In genomic region chr4:4837316-4837715, GRCh38 we compare ENCODE assay signal across 18 cellular contexts. TPM values are rescaled to one million over a fixed set of nuclear protein-coding genes. Genes with fewer than 3 reads are reported as not detected.
DNase-seq lines count a peak whose midpoint lies in the region; TF ChIP-seq lines count a peak whose summit lies in the region.
"Had no signal": no experiment of that assay in that cellular context is flagged by ENCODE, and none has a peak within 500 bp of the region (broad histone marks: within the 10 kb centered on the region; RNA-seq: fewer than 3 reads in every experiment).

No MANE protein-coding gene starts in this region.

- intact Hi-C loops in activated CD4-positive, alpha-beta memory T cell treated with anti-CD3 and anti-CD28 coated beads for 36 hours (cut with micrococcal nuclease), result no loop called here

- no peak overlapping the region for H3K4me3 ChIP-seq in GM23248
- H3K4me3 ChIP-seq: Peyer's patch, SK-N-MC had no signal

- no peaks in the 10 kb centered on the region for H4K20me1 ChIP-seq in GM23248 (ENCODE audit: insufficient read depth)

- H3K9me3 Mint-ChIP-seq in brain, result peaks cover 0 to 16% (median 2%) of the 10 kb centered on the region in 5 experiments
- peaks cover 15% of the 10 kb centered on the region for H3K9me3 Mint-ChIP-seq in activated CD4-positive, alpha-beta memory T cell treated with anti-CD3 and anti-CD28 coated beads for 36 hours
- peaks cover 15% of the 10 kb centered on the region for H3K9me3 Mint-ChIP-seq in activated naive CD8-positive, alpha-beta T cell treated with anti-CD3 and anti-CD28 coated beads for 36 hours

- no peak overlapping the region for H2AFZ ChIP-seq in GM23248

- no peaks in the 10 kb centered on the region for H3K36me3 ChIP-seq in GM23248 (ENCODE audit: low read depth)
- H3K36me3 ChIP-seq: Peyer's patch had no signal

- WGBS in GM23248 (ENCODE audit: low coverage in 1 of 2, low lambda C conversion rate in 2 of 2, missing lambda C conversion rate in 2 of 2), 2 experiments, result 47 to 50% methylated on average over 2 of the region's 2 CpGs

- H3K4me1 ChIP-seq in GM23248 (ENCODE audit: insufficient read depth), result peaks cover 9% of the 10 kb centered on the region; the same call in 1 of the 2 replicates
- H3K4me1 ChIP-seq: Peyer's patch had no signal

- no peaks in the 10 kb centered on the region for H3K79me2 ChIP-seq in GM23248 (ENCODE audit: insufficient read depth)

- no peaks in the 10 kb centered on the region for H3K36me3 Mint-ChIP-seq in brain
- no peaks in the 10 kb centered on the region for H3K36me3 Mint-ChIP-seq in activated CD4-positive, alpha-beta memory T cell treated with anti-CD3 and anti-CD28 coated beads for 36 hours
- no peaks in the 10 kb centered on the region for H3K36me3 Mint-ChIP-seq in activated naive CD8-positive, alpha-beta T cell treated with anti-CD3 and anti-CD28 coated beads for 36 hours

- CTCF ChIA-PET in activated CD4-positive, alpha-beta memory T cell treated with anti-CD3 and anti-CD28 coated beads for 36 hours (lab: Charles Lee), result no interaction called here

- DNase-seq in AG08396 (ENCODE audit: low spot score) (peak; percentile 46), GM23248 (peak; percentile 87), iPS-NIHi11 (ENCODE audit: low spot score) (peak; percentile 3), GDM1 (lab: John Stamatoyannopoulos, UW) (no peak)
- DNase-seq in activated CD4-positive, alpha-beta memory T cell treated with anti-CD3 and anti-CD28 coated beads for 36 hours, result no peak
- DNase-seq in activated naive CD8-positive, alpha-beta T cell treated with anti-CD3 and anti-CD28 coated beads for 36 hours, result no peak
- DNase-seq in activated CD4-positive, alpha-beta T cell treated with anti-CD3 and anti-CD28 coated beads, Interleukin-2, amount 50 U/mL, for 48 hours, result no peak
- DNase-seq: CD4-positive, alpha-beta T cell; KG1; NCI-H1092; NCI-H146; NCI-H2081 treated with DMSO at 0.1 percent for 48 hours; NCI-H2227 treated with DMSO at 0.1 percent for 48 hours; Peyer's patch; Right ventricle myocardium superior had no signal

- H3K27me3 Mint-ChIP-seq in brain, result peaks cover 17% of the 10 kb centered on the region
- peaks cover 9% of the 10 kb centered on the region for H3K27me3 Mint-ChIP-seq in activated CD4-positive, alpha-beta memory T cell treated with anti-CD3 and anti-CD28 coated beads for 36 hours
- H3K27me3 Mint-ChIP-seq in activated naive CD8-positive, alpha-beta T cell treated with anti-CD3 and anti-CD28 coated beads for 36 hours, result peaks cover 10% of the 10 kb centered on the region

- no peaks in the 10 kb centered on the region for H3K9me3 ChIP-seq in GM23248 (ENCODE audit: low read depth)
- H3K9me3 ChIP-seq: Peyer's patch had no signal

- in situ Hi-C loops in GM23248 (cut with MboI), result no loop called here

- peaks cover 34% of the 10 kb centered on the region for H3K4me1 Mint-ChIP-seq in brain
- H3K4me1 Mint-ChIP-seq in activated CD4-positive, alpha-beta memory T cell treated with anti-CD3 and anti-CD28 coated beads for 36 hours (ENCODE audit: low read depth), result no peaks in the 10 kb centered on the region
- no peaks in the 10 kb centered on the region for H3K4me1 Mint-ChIP-seq in activated naive CD8-positive, alpha-beta T cell treated with anti-CD3 and anti-CD28 coated beads for 36 hours
- H3K4me1 Mint-ChIP-seq: B cell had no signal

- no peak overlapping the region for H3K9ac ChIP-seq in GM23248

- H3K4me3 Mint-ChIP-seq in brain, result peak overlapping the region in 1 of 5 experiments; percentile 0
- no peak overlapping the region for H3K4me3 Mint-ChIP-seq in activated CD4-positive, alpha-beta memory T cell treated with anti-CD3 and anti-CD28 coated beads for 36 hours
- no peak overlapping the region for H3K4me3 Mint-ChIP-seq in activated naive CD8-positive, alpha-beta T cell treated with anti-CD3 and anti-CD28 coated beads for 36 hours
- H3K4me3 Mint-ChIP-seq: B cell; CD4-positive, alpha-beta T cell had no signal

- 0 out of 2 replicates have a peak, but pooled peaks cover 5% of the 10 kb centered on the region for H3F3A ChIP-seq in GM23248 (ENCODE audit: insufficient read depth)

- peak overlapping the region; percentile 2 to 96 (median 93) for H3K27ac Mint-ChIP-seq in brain
- no peak overlapping the region for H3K27ac Mint-ChIP-seq in activated CD4-positive, alpha-beta memory T cell treated with anti-CD3 and anti-CD28 coated beads for 36 hours
- H3K27ac Mint-ChIP-seq in activated naive CD8-positive, alpha-beta T cell treated with anti-CD3 and anti-CD28 coated beads for 36 hours, result no peak overlapping the region
- H3K27ac Mint-ChIP-seq: B cell; CD4-positive, alpha-beta T cell had no signal

- H3K27ac ChIP-seq in GM23248, result no peak overlapping the region
- H3K27ac ChIP-seq: Peyer's patch, SK-N-MC had no signal

- no peaks in the 10 kb centered on the region for H3K9me2 ChIP-seq in GM23248 (ENCODE audit: insufficient read depth)

- TF ChIP-seq CTCF in brain (conservative IDR thresholded peaks at IDR 0.05), result no peak

- no peak overlapping the region for H3K4me2 ChIP-seq in GM23248 (ENCODE audit: unreplicated experiment)

- H3K27me3 ChIP-seq in GM23248 (replicated peaks; ENCODE audit: insufficient read depth), result no peaks in the 10 kb centered on the region
- H3K27me3 ChIP-seq: Peyer's patch had no signal

- POLR2A ChIA-PET in activated CD4-positive, alpha-beta memory T cell treated with anti-CD3 and anti-CD28 coated beads for 36 hours (lab: Charles Lee), result no interaction called here

RNA-seq across cellular contexts. Expression of gene MSX1, which starts 22.1 kb away (rescaled TPM):
- total RNA-seq in GM23248 (2014; rRNA removed; shearing (Covaris generic)), result 26.1 and 32.1 TPM in 2 replicates
- polyA plus RNA-seq in GM23248 (2016; fragmentation: Nextera tagmentation; extraction: Ambion mirVana) (16.8 and 17.2 TPM in 2 replicates), brain (ENCODE audit: insufficient read depth, low read depth, low replicate concordance) (4.8 TPM)
- under 1 TPM in 1 of 2 experiments, not detected in 1; 0.12 TPM for total RNA-seq in activated CD4-positive, alpha-beta memory T cell treated with anti-CD3 and anti-CD28 coated beads for 36 hours
- total RNA-seq in activated naive CD8-positive, alpha-beta T cell treated with anti-CD3 and anti-CD28 coated beads for 36 hours, result under 1 TPM; 0.10 to 0.14 TPM
- total RNA-seq: B cell; CD4-positive, alpha-beta T cell; Peyer's patch had no signal

Comparison
In these comparisons a context has a peak if more than half of its experiments do, and no peak if none do; other contexts are left out.
1. DNase-seq: peak in AG08396 (single experiment), GM23248 (single experiment) and iPS-NIHi11 (single experiment); none in activated CD4-positive, alpha-beta memory T cell treated with anti-CD3 and anti-CD28 coated beads for 36 hours (single experiment), GDM1 (single experiment), activated naive CD8-positive, alpha-beta T cell treated with anti-CD3 and anti-CD28 coated beads for 36 hours (single experiment) and activated CD4-positive, alpha-beta T cell treated with anti-CD3 and anti-CD28 coated beads, Interleukin-2, amount 50 U/mL, for 48 hours (0 of 2).
2. H3K27ac Mint-ChIP-seq: peak in brain (5 of 5); none in activated CD4-positive, alpha-beta memory T cell treated with anti-CD3 and anti-CD28 coated beads for 36 hours (single experiment) and activated naive CD8-positive, alpha-beta T cell treated with anti-CD3 and anti-CD28 coated beads for 36 hours (single experiment).
3. RNA of gene MSX1, which starts 22.1 kb away (total RNA-seq): 26.1 to 32.1 TPM in GM23248; 0.10 to 0.14 TPM in activated naive CD8-positive, alpha-beta T cell treated with anti-CD3 and anti-CD28 coated beads for 36 hours and 0.12 TPM in activated CD4-positive, alpha-beta memory T cell treated with anti-CD3 and anti-CD28 coated beads for 36 hours; every median in the first group is over 10 times any median in the second.